In genomic region chr18:12948055-12948804, GRCh38 we compare ENCODE assay signal across 1 cellular context.
A peak's percentile ranks its signal among the peaks of the same experiment; 100 is the strongest.
TF ChIP-seq lines count a peak whose summit lies in the region.

No MANE protein-coding gene starts in this region.

TF ChIP-seq in HepG2, 621 proteins besides CTCF, POLR2A, EP300 and RAD21 (continued from another document and continues in another):
- TF ChIP-seq ZBTB40 (IDR thresholded peaks at IDR 0.05) (no peak), ZBTB40 (CRISPR knock-in tag; IDR thresholded peaks at IDR 0.05) (peak; percentile 92), ZBTB21 (CRISPR knock-in tag; IDR thresholded peaks at IDR 0.05) (no peak), KLF6 (CRISPR knock-in tag; IDR thresholded peaks at IDR 0.05) (peak; percentile 94), ZNF350 (CRISPR knock-in tag; IDR thresholded peaks at IDR 0.05; ENCODE audit: borderline replicate concordance, low read depth) (no peak; the same call in 1 of the 2 replicates), HOXA3 (CRISPR knock-in tag; IDR thresholded peaks at IDR 0.05) (peak; percentile 95), IRF1 (CRISPR knock-in tag; IDR thresholded peaks at IDR 0.05; ENCODE audit: low read depth) (peak; percentile 75; the same call in 1 of the 2 replicates), DMAP1 (CRISPR knock-in tag; IDR thresholded peaks at IDR 0.05) (peak; percentile 95), ZNF124 (CRISPR knock-in tag; IDR thresholded peaks at IDR 0.05) (peak; percentile 52), CREM (IDR thresholded peaks at IDR 0.05) (no peak), CREM (CRISPR knock-in tag; IDR thresholded peaks at IDR 0.05) (no peak), ATAD3A (CRISPR knock-in tag; IDR thresholded peaks at IDR 0.05) (no peak), ARID2 (CRISPR knock-in tag; IDR thresholded peaks at IDR 0.05; ENCODE audit: borderline replicate concordance) (peak; percentile 73; the same call in 1 of the 2 replicates), ZNF234 (CRISPR knock-in tag; conservative IDR thresholded peaks at IDR 0.05) (peak; percentile 94), CCDC6 (CRISPR knock-in tag; IDR thresholded peaks at IDR 0.05) (peak; percentile 96), ONECUT2 (CRISPR knock-in tag; IDR thresholded peaks at IDR 0.05) (peak; percentile 66; the same call in 1 of the 2 replicates), HIVEP1 (CRISPR knock-in tag; IDR thresholded peaks at IDR 0.05) (peak; percentile 16; the same call in 1 of the 2 replicates), ZNF543 (CRISPR knock-in tag; IDR thresholded peaks at IDR 0.05) (peak; percentile 89; the same call in 1 of the 2 replicates), NFAT5 (CRISPR knock-in tag; IDR thresholded peaks at IDR 0.05) (peak; percentile 99), ELF3 (CRISPR knock-in tag; IDR thresholded peaks at IDR 0.05) (peak; percentile 69; the same call in 1 of the 2 replicates), JUND (CRISPR knock-in tag; IDR thresholded peaks at IDR 0.05) (0 out of 2 replicates have a peak, but pooled peaks have one; percentile 14), ZNF850 (CRISPR knock-in tag; conservative IDR thresholded peaks at IDR 0.05) (no peak), MAFF (IDR thresholded peaks at IDR 0.05; ENCODE audit: low read depth, low read length) (no peak), ZNF160 (CRISPR knock-in tag; IDR thresholded peaks at IDR 0.05) (peak; percentile 85; the same call in 1 of the 2 replicates), U2AF1 (optimal IDR thresholded peaks at IDR 0.05; ENCODE audit: low read depth, low read length) (no peak), ZNF781 (CRISPR knock-in tag; IDR thresholded peaks at IDR 0.05; ENCODE audit: borderline replicate concordance, not compliant biosample characterization) (peak; percentile 77), ZNF317 (CRISPR knock-in tag; IDR thresholded peaks at IDR 0.05) (no peak), FLYWCH1 (CRISPR knock-in tag; IDR thresholded peaks at IDR 0.05) (no peak), ZSCAN20 (CRISPR knock-in tag; IDR thresholded peaks at IDR 0.05; ENCODE audit: borderline replicate concordance) (peak; percentile 99), ZNF644 (CRISPR knock-in tag; IDR thresholded peaks at IDR 0.05; ENCODE audit: low read depth) (no peak), ZFP36L1 (CRISPR knock-in tag; IDR thresholded peaks at IDR 0.05) (peak; percentile 96), ZNF138 (CRISPR knock-in tag; IDR thresholded peaks at IDR 0.05; ENCODE audit: low read depth) (peak; percentile 98), NR1H2 (CRISPR knock-in tag; IDR thresholded peaks at IDR 0.05; ENCODE audit: borderline replicate concordance, low read depth) (no peak), ZNF441 (CRISPR knock-in tag; IDR thresholded peaks at IDR 0.05; ENCODE audit: borderline replicate concordance) (peak; percentile 93), KLF15 (CRISPR knock-in tag; IDR thresholded peaks at IDR 0.05; ENCODE audit: borderline replicate concordance) (peak; percentile 58; the same call in 1 of the 2 replicates), ZNF737 (CRISPR knock-in tag; IDR thresholded peaks at IDR 0.05; ENCODE audit: borderline replicate concordance) (0 out of 2 replicates have a peak, but pooled peaks have one; percentile 12), KLF9 (CRISPR knock-in tag; IDR thresholded peaks at IDR 0.05; ENCODE audit: low read depth) (no peak; the same call in 1 of the 2 replicates), ZNF230 (CRISPR knock-in tag; IDR thresholded peaks at IDR 0.05) (peak; percentile 55; the same call in 1 of the 2 replicates), ZNF563 (CRISPR knock-in tag; IDR thresholded peaks at IDR 0.05) (peak; percentile 99), ZNF143 (CRISPR knock-in tag; IDR thresholded peaks at IDR 0.05) (peak; percentile 78), TOE1 (CRISPR knock-in tag; IDR thresholded peaks at IDR 0.05) (peak; percentile 40; the same call in 1 of the 2 replicates)
- TF ChIP-seq, protein P1, sequence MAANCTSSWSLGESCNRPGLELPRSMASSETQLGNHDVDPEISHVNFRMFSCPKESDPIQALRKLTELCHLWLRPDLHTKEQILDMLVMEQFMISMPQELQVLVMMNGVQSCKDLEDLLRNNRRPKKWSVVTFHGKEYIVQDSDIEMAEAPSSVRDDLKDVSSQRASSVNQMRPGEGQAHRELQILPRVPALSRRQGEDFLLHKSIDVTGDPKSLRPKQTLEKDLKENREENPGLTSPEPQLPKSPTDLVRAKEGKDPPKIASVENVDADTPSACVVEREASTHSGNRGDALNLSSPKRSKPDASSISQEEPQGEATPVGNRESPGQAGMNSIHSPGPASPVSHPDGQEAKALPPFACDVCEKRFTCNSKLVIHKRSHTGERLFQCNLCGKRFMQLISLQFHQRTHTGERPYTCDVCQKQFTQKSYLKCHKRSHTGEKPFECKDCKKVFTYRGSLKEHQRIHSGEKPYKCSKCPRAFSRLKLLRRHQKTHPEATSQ (CRISPR knock-in tag; IDR thresholded peaks at IDR 0.05; ENCODE audit: borderline replicate concordance) = 0 out of 2 replicates have a peak, but pooled peaks have one; percentile 64
- TF ChIP-seq, protein P2, sequence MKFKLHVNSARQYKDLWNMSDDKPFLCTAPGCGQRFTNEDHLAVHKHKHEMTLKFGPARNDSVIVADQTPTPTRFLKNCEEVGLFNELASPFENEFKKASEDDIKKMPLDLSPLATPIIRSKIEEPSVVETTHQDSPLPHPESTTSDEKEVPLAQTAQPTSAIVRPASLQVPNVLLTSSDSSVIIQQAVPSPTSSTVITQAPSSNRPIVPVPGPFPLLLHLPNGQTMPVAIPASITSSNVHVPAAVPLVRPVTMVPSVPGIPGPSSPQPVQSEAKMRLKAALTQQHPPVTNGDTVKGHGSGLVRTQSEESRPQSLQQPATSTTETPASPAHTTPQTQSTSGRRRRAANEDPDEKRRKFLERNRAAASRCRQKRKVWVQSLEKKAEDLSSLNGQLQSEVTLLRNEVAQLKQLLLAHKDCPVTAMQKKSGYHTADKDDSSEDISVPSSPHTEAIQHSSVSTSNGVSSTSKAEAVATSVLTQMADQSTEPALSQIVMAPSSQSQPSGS (CRISPR knock-in tag; IDR thresholded peaks at IDR 0.05) = peak; percentile 73; the same call in 1 of the 2 replicates
- TF ChIP-seq, protein P3, sequence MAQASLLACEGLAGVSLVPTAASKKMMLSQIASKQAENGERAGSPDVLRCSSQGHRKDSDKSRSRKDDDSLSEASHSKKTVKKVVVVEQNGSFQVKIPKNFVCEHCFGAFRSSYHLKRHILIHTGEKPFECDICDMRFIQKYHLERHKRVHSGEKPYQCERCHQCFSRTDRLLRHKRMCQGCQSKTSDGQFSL (CRISPR knock-in tag; IDR thresholded peaks at IDR 0.05) = no peak
- TF ChIP-seq, protein P4, sequence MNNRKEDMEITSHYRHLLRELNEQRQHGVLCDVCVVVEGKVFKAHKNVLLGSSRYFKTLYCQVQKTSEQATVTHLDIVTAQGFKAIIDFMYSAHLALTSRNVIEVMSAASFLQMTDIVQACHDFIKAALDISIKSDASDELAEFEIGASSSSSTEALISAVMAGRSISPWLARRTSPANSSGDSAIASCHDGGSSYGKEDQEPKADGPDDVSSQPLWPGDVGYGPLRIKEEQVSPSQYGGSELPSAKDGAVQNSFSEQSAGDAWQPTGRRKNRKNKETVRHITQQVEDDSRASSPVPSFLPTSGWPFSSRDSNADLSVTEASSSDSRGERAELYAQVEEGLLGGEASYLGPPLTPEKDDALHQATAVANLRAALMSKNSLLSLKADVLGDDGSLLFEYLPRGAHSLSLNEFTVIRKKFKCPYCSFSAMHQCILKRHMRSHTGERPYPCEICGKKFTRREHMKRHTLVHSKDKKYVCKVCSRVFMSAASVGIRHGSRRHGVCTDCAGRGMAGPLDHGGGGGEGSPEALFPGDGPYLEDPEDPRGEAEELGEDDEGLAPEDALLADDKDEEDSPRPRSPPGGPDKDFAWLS (CRISPR knock-in tag; IDR thresholded peaks at IDR 0.05; ENCODE audit: borderline replicate concordance) = no peak
